ENCODE assay signal across 8 cellular contexts in the genomic region with DNA sequence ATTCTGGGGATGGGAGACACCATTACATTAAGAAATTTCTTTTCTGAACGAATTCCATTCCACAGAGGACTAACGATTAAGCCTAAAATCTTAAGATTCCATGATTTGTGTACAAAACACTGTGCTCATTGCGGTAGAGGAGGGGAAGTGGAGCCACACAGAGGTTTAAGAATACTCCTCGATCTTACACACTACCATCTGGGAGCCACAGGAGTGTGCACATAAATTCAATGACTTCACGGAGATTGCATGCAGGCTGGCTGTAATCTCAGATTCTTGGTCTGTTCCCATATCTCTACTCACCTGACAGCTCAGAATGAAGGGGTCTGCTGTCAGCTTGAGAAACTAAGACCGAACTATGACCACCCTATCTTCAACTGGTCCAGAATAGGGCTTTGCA. TPM values are rescaled to one million over a fixed set of nuclear protein-coding genes. Genes with fewer than 3 reads are reported as not detected.
DNase-seq lines count a peak whose midpoint lies in the region; ATAC-seq and TF ChIP-seq lines count a peak whose summit lies in the region.

No MANE protein-coding gene starts in this region.

- no peak overlapping the region for H3K14ac ChIP-seq in mesenchymal stem cell (ENCODE audit: low read length in 2 of 2)

- H2AFZ ChIP-seq in mesenchymal stem cell (ENCODE audit: low read depth, low read length) = no peak overlapping the region

- no peak for TF ChIP-seq POLR2A in body of pancreas (IDR thresholded peaks at IDR 0.05)

- intact Hi-C loops in body of pancreas (cut with DNase I) = no loop called here

- H3K79me1 ChIP-seq in mesenchymal stem cell (replicated peaks; ENCODE audit: low read length, poor library complexity, severe bottlenecking) = peaks cover 2% of the 10 kb centered on the region

- peak overlapping the region in 1 of 2 experiments; percentile 75 for H3K18ac ChIP-seq in mesenchymal stem cell (ENCODE audit: low read depth in 1 of 2, low read length in 2 of 2)

- H2BK15ac ChIP-seq in mesenchymal stem cell (ENCODE audit: low read depth, poor library complexity, severe bottlenecking) = no peak overlapping the region

- no peak overlapping the region for H2BK12ac ChIP-seq in mesenchymal stem cell (ENCODE audit: low read length in 2 of 2)

- H3K23ac ChIP-seq in mesenchymal stem cell (ENCODE audit: low read length in 2 of 2) = no peak overlapping the region

- peaks cover 8% of the 10 kb centered on the region for H3K36me3 Mint-ChIP-seq in stimulated activated naive CD8-positive, alpha-beta T cell treated with anti-CD3 and anti-CD28 coated beads, Interleukin-15, Interleukin-2, amounts not matched to agents 100 ng/mL and 50 ng/mL, for 24 hours (ENCODE audit: low read depth)

- WGBS in body of pancreas, 2 donors = 4 to 8% methylated on average over 6 of the region's 6 CpGs
- WGBS in mesenchymal stem cell = 26% methylated on average over 4 of the region's 6 CpGs

- H3K4me1 ChIP-seq in body of pancreas (peaks cover 27% of the 10 kb centered on the region), mesenchymal stem cell (ENCODE audit: control insufficient read depth, insufficient read depth, low read depth, low read length) (peaks cover 1% of the 10 kb centered on the region)

- H3K27ac Mint-ChIP-seq in stimulated activated naive CD8-positive, alpha-beta T cell treated with anti-CD3 and anti-CD28 coated beads, Interleukin-15, Interleukin-2, amounts not matched to agents 100 ng/mL and 50 ng/mL, for 24 hours = peak overlapping the region; percentile 96

- H3K9ac ChIP-seq in mesenchymal stem cell (ENCODE audit: low read length) = peak overlapping the region; percentile 98

- H3K9me3 ChIP-seq in body of pancreas = no peaks in the 10 kb centered on the region
- H3K9me3 ChIP-seq in mesenchymal stem cell (ENCODE audit: control insufficient read depth, low read length) = no peaks in the 10 kb centered on the region

- DNase-seq in stimulated activated naive CD8-positive, alpha-beta T cell treated with anti-CD3 and anti-CD28 coated beads, Interleukin-15, Interleukin-2, amounts not matched to agents 100 U/mL and 50 U/mL, for 24 hours = no peak
- DNase-seq in body of pancreas = no peak
- peak; percentile 37 for DNase-seq in mesenchymal stem cell
- no peak for DNase-seq in glomerular visceral epithelial cell (ENCODE audit: extremely low spot score)
- no peak for DNase-seq in NCI-H187 (lab: John Stamatoyannopoulos, UW)
- no peak for DNase-seq in SIG-M5 (lab: John Stamatoyannopoulos, UW)
- no peak for DNase-seq in DMS153 (lab: John Stamatoyannopoulos, UW)

- H3K9me3 Mint-ChIP-seq in stimulated activated naive CD8-positive, alpha-beta T cell treated with anti-CD3 and anti-CD28 coated beads, Interleukin-15, Interleukin-2, amounts not matched to agents 100 ng/mL and 50 ng/mL, for 24 hours = no peaks in the 10 kb centered on the region

- H2AK5ac ChIP-seq in mesenchymal stem cell (ENCODE audit: low read length, severe bottlenecking) = peak overlapping the region; percentile 38

- no peak overlapping the region for H4K8ac ChIP-seq in mesenchymal stem cell (ENCODE audit: low read length)

- H3K4me1 Mint-ChIP-seq in stimulated activated naive CD8-positive, alpha-beta T cell treated with anti-CD3 and anti-CD28 coated beads, Interleukin-15, Interleukin-2, amounts not matched to agents 100 ng/mL and 50 ng/mL, for 24 hours (ENCODE audit: low read depth) = peaks cover 33% of the 10 kb centered on the region

- H3K4me3 Mint-ChIP-seq in stimulated activated naive CD8-positive, alpha-beta T cell treated with anti-CD3 and anti-CD28 coated beads, Interleukin-15, Interleukin-2, amounts not matched to agents 100 ng/mL and 50 ng/mL, for 24 hours = peak overlapping the region; percentile 97

- H3K36me3 ChIP-seq in body of pancreas (replicated peaks in 1 of 2; ENCODE audit: insufficient read depth in 1 of 2, low read depth in 2 of 2) (no peaks in the 10 kb centered on the region), mesenchymal stem cell (ENCODE audit: control insufficient read depth in 1 of 2, insufficient read depth in 2 of 2, low read depth in 1 of 2, low read length in 2 of 2) (peaks cover 9 to 31% of the 10 kb centered on the region in 2 experiments)

- no peaks in the 10 kb centered on the region for H3K27me3 Mint-ChIP-seq in stimulated activated naive CD8-positive, alpha-beta T cell treated with anti-CD3 and anti-CD28 coated beads, Interleukin-15, Interleukin-2, amounts not matched to agents 100 ng/mL and 50 ng/mL, for 24 hours

- no peak for ATAC-seq in stimulated activated naive CD8-positive, alpha-beta T cell treated with anti-CD3 and anti-CD28 coated beads, Interleukin-15, Interleukin-2, amounts not matched to agents 100 U/mL and 50 U/mL, for 24 hours
- no peak for ATAC-seq in body of pancreas

- H3K4ac ChIP-seq in mesenchymal stem cell (ENCODE audit: low read depth in 1 of 2, low read length in 2 of 2) = peak overlapping the region; percentile 6 to 54

- no peak overlapping the region for H2BK120ac ChIP-seq in mesenchymal stem cell (ENCODE audit: low read depth, low read length)

- H3K27me3 ChIP-seq in body of pancreas (no peaks in the 10 kb centered on the region), mesenchymal stem cell (ENCODE audit: control insufficient read depth in 1 of 2, insufficient read depth in 1 of 2, low read length in 2 of 2) (no peaks in the 10 kb centered on the region)

- peak overlapping the region in 3 of 4 donors; percentile 83 to 95 (median 89) for H3K27ac ChIP-seq in body of pancreas
- peak overlapping the region; percentile 51 for H3K27ac ChIP-seq in mesenchymal stem cell (ENCODE audit: low read length, poor library complexity, severe bottlenecking)

- H3K4me3 ChIP-seq in body of pancreas (peak overlapping the region; percentile 86 to 99), mesenchymal stem cell (ENCODE audit: insufficient read depth in 1 of 2, low read depth in 1 of 2, low read length in 2 of 2) (peak overlapping the region; percentile 94)

- no peak overlapping the region for H2BK5ac ChIP-seq in mesenchymal stem cell (ENCODE audit: low read depth, low read length, poor library complexity, severe bottlenecking)

- TF ChIP-seq CTCF in body of pancreas (IDR thresholded peaks at IDR 0.05) = no peak

- peak overlapping the region; percentile 87 for H3K4me2 ChIP-seq in mesenchymal stem cell (ENCODE audit: low read length, poor library complexity, severe bottlenecking)

- H4K91ac ChIP-seq in mesenchymal stem cell (ENCODE audit: low read length) = no peak overlapping the region

RNA-seq across cellular contexts. Expression of gene VPS4B, which starts 0.8 kb away (rescaled TPM):
- 10 to 100 TPM; 16.2 to 20.2 TPM for total RNA-seq in body of pancreas
- polyA plus RNA-seq in mesenchymal stem cell (2013, experiment 1 of 2) = 59.9 TPM
- 59.3 TPM for polyA plus RNA-seq in mesenchymal stem cell (2013, experiment 2 of 2)

RNA-seq across cellular contexts. Expression of gene KDSR, which starts 54.5 kb away (rescaled TPM):
- total RNA-seq in body of pancreas = 10 to 100 TPM; 14.5 TPM
- 27.4 TPM for polyA plus RNA-seq in mesenchymal stem cell (2013, experiment 1 of 2)
- polyA plus RNA-seq in mesenchymal stem cell (2013, experiment 2 of 2) = 28.3 TPM

RNA-seq across cellular contexts. Expression of gene SERPINB5, which starts 55.2 kb away (rescaled TPM):
- total RNA-seq in body of pancreas = not detected
- not detected for polyA plus RNA-seq in mesenchymal stem cell (2013, experiment 1 of 2)
- polyA plus RNA-seq in mesenchymal stem cell (2013, experiment 2 of 2) = not detected
